In genomic region chr1:164764333-164764732, GRCh38 we compare ENCODE assay signal across 2 cellular contexts.
TF ChIP-seq lines count a peak whose summit lies in the region.

No MANE protein-coding gene starts in this region.

TF ChIP-seq in A549, 52 proteins besides CTCF, POLR2A, EP300 and RAD21:
- TF ChIP-seq BHLHE40 (IDR thresholded peaks at IDR 0.05; ENCODE audit: low read depth, low read length) (no peak), HOXA7 (CRISPR knock-in tag; IDR thresholded peaks at IDR 0.05) (no peak), EHF (CRISPR knock-in tag; IDR thresholded peaks at IDR 0.05) (no peak), RCOR1 (IDR thresholded peaks at IDR 0.05; ENCODE audit: low read depth, low read length) (no peak), USF2 (IDR thresholded peaks at IDR 0.05) (no peak), MAZ (IDR thresholded peaks at IDR 0.05; ENCODE audit: borderline replicate concordance, low read depth, low read length) (no peak), ATOH8 (CRISPR knock-in tag; IDR thresholded peaks at IDR 0.05; ENCODE audit: low read depth) (no peak), CBX8 (IDR thresholded peaks at IDR 0.05) (no peak), TP53 (CRISPR knock-in tag; IDR thresholded peaks at IDR 0.05) (no peak), HDAC2 (IDR thresholded peaks at IDR 0.05) (no peak), RFX5 (IDR thresholded peaks at IDR 0.05) (no peak), HMGXB4 (CRISPR knock-in tag; IDR thresholded peaks at IDR 0.05; ENCODE audit: borderline replicate concordance) (no peak), ZNF302 (CRISPR knock-in tag; IDR thresholded peaks at IDR 0.05) (no peak), ELK1 (IDR thresholded peaks at IDR 0.05; ENCODE audit: low read depth, low read length) (no peak), ZFP36 (IDR thresholded peaks at IDR 0.05; ENCODE audit: borderline replicate concordance, partially characterized antibody) (no peak), SREBF2 (IDR thresholded peaks at IDR 0.05) (no peak), PBX3 (IDR thresholded peaks at IDR 0.05) (no peak), POLR2AphosphoS2 (conservative IDR thresholded peaks at IDR 0.05; ENCODE audit: low read length) (no peak)
TF ChIP-seq in A549: peak in this region for 0.

TF ChIP-seq in IMR-90, 13 proteins besides CTCF, POLR2A, EP300 and RAD21:
- TF ChIP-seq MAZ (IDR thresholded peaks at IDR 0.05; ENCODE audit: borderline replicate concordance, low read depth, low read length) (no peak), CEBPB (IDR thresholded peaks at IDR 0.05; ENCODE audit: low read depth, low read length) (no peak), CHD1 (IDR thresholded peaks at IDR 0.05; ENCODE audit: low read depth, low read length) (no peak), MAFK (IDR thresholded peaks at IDR 0.05; ENCODE audit: low read depth, low read length) (no peak), MXI1 (IDR thresholded peaks at IDR 0.05; ENCODE audit: borderline replicate concordance, low read depth, low read length) (no peak), NFE2L2 (IDR thresholded peaks at IDR 0.05; ENCODE audit: low read depth, low read length) (no peak), BHLHE40 (IDR thresholded peaks at IDR 0.05; ENCODE audit: low read depth, low read length) (no peak)
